Comparison of ENCODE assay signal across 38 cellular contexts in the genomic region with DNA sequence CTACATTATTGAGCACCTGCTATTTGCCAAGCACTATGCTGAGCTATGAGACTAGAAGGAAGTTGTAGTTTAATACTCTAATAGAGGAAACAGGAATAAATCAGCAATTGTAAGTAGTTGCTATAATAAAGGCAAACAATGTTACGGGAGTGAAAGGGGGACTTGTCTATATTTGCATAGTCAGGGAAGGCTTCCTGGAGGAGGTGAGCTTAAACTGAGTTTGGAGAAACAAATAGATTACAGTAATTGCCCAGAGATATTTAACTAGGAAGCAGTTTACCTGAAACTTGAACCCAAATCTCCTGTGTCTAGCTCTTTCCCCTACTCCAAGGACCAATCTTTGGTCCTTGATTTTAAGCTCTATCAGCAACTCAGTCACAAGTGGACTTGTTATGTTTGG. TPM values are rescaled to one million over a fixed set of nuclear protein-coding genes. Genes with fewer than 3 reads are reported as not detected.
"Had no signal": no experiment of that assay in that cellular context is flagged by ENCODE, and none has a peak within 500 bp of the region (broad histone marks: within the 10 kb centered on the region; RNA-seq: fewer than 3 reads in every experiment).

No MANE protein-coding gene starts in this region.

- H3K4me1 ChIP-seq: adrenal gland, ascending aorta, body of pancreas, breast epithelium had no signal

- H3K27ac ChIP-seq: adrenal gland, ascending aorta, body of pancreas, brain microvascular endothelial cell, breast epithelium, cardiac muscle cell had no signal

- H3K4me3 ChIP-seq: adrenal gland, ascending aorta, body of pancreas, breast epithelium, cardiac muscle cell had no signal

- H3K27me3 ChIP-seq: adrenal gland, ascending aorta, body of pancreas, breast epithelium, cardiac muscle cell had no signal

- H3K36me3 ChIP-seq: adrenal gland, ascending aorta, brain microvascular endothelial cell, breast epithelium, cardiac muscle cell had no signal

- DNase-seq: activated effector memory CD4-positive, alpha-beta T cell treated with anti-CD3 and anti-CD28 coated beads, Interleukin-2, amount 50 U/mL, for 16 hours; activated effector memory CD4-positive, alpha-beta T cell treated with Interleukin-2 at 50 U/mL for 16 hours; activated gamma-delta T cell; activated gamma-delta T cell treated with Interleukin-2 at 50 U/mL for 16 hours; activated naive CD4-positive, alpha-beta T cell; activated naive CD4-positive, alpha-beta T cell treated with anti-CD3 and anti-CD28 coated beads for 36 hours; activated naive CD4-positive, alpha-beta T cell treated with anti-CD3 and anti-CD28 coated beads, Interleukin-2, amount 10 ng/mL, durations not matched to agents 7 days and 5 days; activated naive CD4-positive, alpha-beta T cell treated with anti-CD3 and anti-CD28 coated beads, Interleukin-2, amount 50 U/mL, for 16 hours; activated naive CD4-positive, alpha-beta T cell treated with Interleukin-2 at 50 U/mL for 16 hours; activated naive CD8-positive, alpha-beta T cell treated with anti-CD3 and anti-CD28 coated beads for 36 hours; activated naive CD8-positive, alpha-beta T cell treated with anti-CD3 and anti-CD28 coated beads, Interleukin-2, amount 10 ng/mL, durations not matched to agents 7 days and 5 days; activated naive CD8-positive, alpha-beta T cell treated with anti-CD3 and anti-CD28 coated beads, Interleukin-2, amount 50 U/mL, for 24 hours; activated T-cell treated with anti-CD3 and anti-CD28 coated beads, Interleukin-2, amount 50 U/mL, for 1 hour; activated T-cell treated with anti-CD3 and anti-CD28 coated beads, Interleukin-2, amount 50 U/mL, for 24 hours; activated T-cell treated with anti-CD3 and anti-CD28 coated beads, Interleukin-2, amount 50 U/mL, for 4 hours; activated T-cell treated with anti-CD3 and anti-CD28 coated beads, Interleukin-2, amount 50 U/mL, for 48 hours; activated T-cell treated with anti-CD3 and anti-CD28 coated beads, Interleukin-2, amount 50 U/mL, for 72 hours; adrenal gland; amniotic stem cell; amygdala; anterior cingulate cortex; aorta; body of pancreas; brain microvascular endothelial cell; caudate nucleus; central memory CD4-positive, alpha-beta T cell; cerebellar nuclear complex had no signal

- ATAC-seq: activated naive CD4-positive, alpha-beta T cell treated with anti-CD3 and anti-CD28 coated beads, Interleukin-2, amount 50 U/mL, for 72 hours; activated naive CD8-positive, alpha-beta T cell treated with anti-CD3 and anti-CD28 coated beads, Interleukin-2, amount 50 U/mL, for 24 hours; activated T-cell treated with anti-CD3 and anti-CD28 coated beads, Interleukin-2, amount 50 U/mL, for 4 hours; activated T-cell treated with anti-CD3 and anti-CD28 coated beads, Interleukin-2, amount 50 U/mL, for 72 hours; activated T-helper 17 cell treated with anti-CD3 and anti-CD28 coated beads, Interleukin-2, amount 50 U/mL, for 72 hours; body of pancreas had no signal

- H3K9me3 ChIP-seq: adrenal gland, ascending aorta, body of pancreas, breast epithelium had no signal

- FAIRE-seq: astrocyte, bronchial epithelial cell had no signal

RNA-seq across cellular contexts. Expression of a gene that starts 2.1 kb away (rescaled TPM):
- total RNA-seq: astrocyte, body of pancreas, breast epithelium, bronchial epithelial cell, cardiac muscle cell, cardiac septum, cerebellum, chondrocyte had no signal
- polyA plus RNA-seq: adipose tissue, adrenal gland, aorta, cardiac muscle cell had no signal

RNA-seq across cellular contexts. Expression of a gene that starts 5.2 kb away (rescaled TPM):
- total RNA-seq: ascending aorta, bronchial epithelial cell, chondrocyte had no signal
- polyA plus RNA-seq: cardiac muscle cell had no signal
